Comparison of ENCODE assay signal across 26 cellular contexts in the genomic region with DNA sequence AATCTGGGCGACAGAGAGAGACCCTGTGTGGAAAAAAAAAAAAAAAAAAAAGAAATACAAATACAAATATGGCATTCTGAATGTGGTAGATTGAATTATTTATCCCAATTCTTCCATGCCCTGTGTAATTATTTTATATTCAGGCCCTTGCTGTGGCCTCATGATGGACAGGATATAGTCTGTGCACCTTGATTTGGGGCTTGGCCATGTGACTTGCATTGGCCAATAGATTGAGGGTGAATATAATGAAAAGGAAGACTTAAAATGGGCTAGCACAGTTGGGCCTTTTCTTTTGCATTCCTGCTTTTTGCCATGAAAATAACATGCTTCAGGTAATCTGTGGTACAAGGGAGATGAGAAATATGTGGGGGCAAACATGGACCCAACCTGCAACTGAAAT. TPM values are rescaled to one million over a fixed set of nuclear protein-coding genes. Genes with fewer than 3 reads are reported as not detected.
DNase-seq lines count a peak whose midpoint lies in the region; ATAC-seq, FAIRE-seq and TF ChIP-seq lines count a peak whose summit lies in the region.
"Had no signal": no experiment of that assay in that cellular context is flagged by ENCODE, and none has a peak within 500 bp of the region (broad histone marks: within the 10 kb centered on the region; RNA-seq: fewer than 3 reads in every experiment).

No MANE protein-coding gene starts in this region.

- in situ Hi-C loops in HepG2 (cut with HindIII; ENCODE audit: extremely low pct_ligation_motif_present, low pct_unique_long_range_greater_than_20kb) (no loop called here), K562 (cut with MboI) (no loop called here)

- no peaks in the 10 kb centered on the region for H3F3A ChIP-seq in MM.1S (ENCODE audit: insufficient read depth, low read length)

- TF ChIP-seq CTCF in HepG2 (CRISPR knock-in tag; IDR thresholded peaks at IDR 0.05): no peak
- no peak for TF ChIP-seq CTCF in right lobe of liver (IDR thresholded peaks at IDR 0.05)
- TF ChIP-seq CTCF in K562 (IDR thresholded peaks at IDR 0.05 in 2 of 3, conservative IDR thresholded peaks at IDR 0.05 in 1 of 3; ENCODE audit: insufficient read depth in 2 of 3, low read depth in 1 of 3, low read length in 3 of 3): no peak
- TF ChIP-seq CTCF in MM.1S (IDR thresholded peaks at IDR 0.05; ENCODE audit: low read length): no peak

- H3K36me3 ChIP-seq in HepG2 (replicated peaks in 1 of 2; ENCODE audit: control insufficient read depth in 1 of 2, insufficient read depth in 2 of 2, low read length in 2 of 2) (no peaks in the 10 kb centered on the region), right lobe of liver (no peaks in the 10 kb centered on the region), K562 (ENCODE audit: control insufficient read depth, insufficient read depth, low read length) (no peaks in the 10 kb centered on the region), MM.1S (replicated peaks; ENCODE audit: insufficient read depth, low read length) (no peaks in the 10 kb centered on the region)
- H3K36me3 ChIP-seq: BE2C, BLaER1 had no signal

- BruUV-seq in HepG2 (replicated peaks; lab: Mats Ljungman, UMichigan) (no TSS peak), K562 (replicated peaks; lab: Mats Ljungman, UMichigan) (no TSS peak)

- H2AFZ ChIP-seq in HepG2 (ENCODE audit: low read length) (no peak overlapping the region), K562 (ENCODE audit: low read depth, low read length) (no peak overlapping the region), MM.1S (ENCODE audit: low read length) (no peak overlapping the region)

- CTCF ChIA-PET in HepG2 (lab: Yijun Ruan, JAX; ENCODE audit: low intra/inter-chr PET ratio, low total read pairs): no interaction called here
- CTCF ChIA-PET in K562 (lab: Yijun Ruan, JAX; ENCODE audit: low intra/inter-chr PET ratio): no interaction called here

- H3K27ac ChIP-seq in HepG2 (ENCODE audit: extremely low read length, insufficient read depth, low read length) (no peak overlapping the region), right lobe of liver (no peak overlapping the region), K562 (ENCODE audit: extremely low read depth, low read depth, low read length) (no peak overlapping the region), MM.1S (ENCODE audit: low read length) (no peak overlapping the region)
- H3K27ac ChIP-seq: 22Rv1, A549, BLaER1 had no signal

- H3K9me3 ChIP-seq in HepG2 (ENCODE audit: low read length) (peaks cover 10% of the 10 kb centered on the region; the same call in 1 of the 2 replicates), right lobe of liver (peaks cover 0 to 4% (median 0%) of the 10 kb centered on the region in 4 donors), K562 (replicated peaks; ENCODE audit: control insufficient read depth, insufficient read depth, low read depth, low read length) (no peaks in the 10 kb centered on the region), MM.1S (replicated peaks; ENCODE audit: insufficient read depth, low read length) (no peaks in the 10 kb centered on the region)
- H3K9me3 ChIP-seq: BE2C had no signal

- TF ChIP-seq RAD21 in HepG2 (CRISPR knock-in tag; IDR thresholded peaks at IDR 0.05) (no peak), Ishikawa (IDR thresholded peaks at IDR 0.05; ENCODE audit: low read depth) (no peak), K562 (CRISPR knock-in tag; conservative IDR thresholded peaks at IDR 0.05 in 1 of 2, IDR thresholded peaks at IDR 0.05 in 1 of 2) (no peak)

- no peaks in the 10 kb centered on the region for H3K79me2 ChIP-seq in HepG2 (ENCODE audit: insufficient read depth, low read length)
- no peaks in the 10 kb centered on the region for H3K79me2 ChIP-seq in K562 (ENCODE audit: control insufficient read depth, insufficient read depth, low read length)
- H3K79me2 ChIP-seq in MM.1S (ENCODE audit: low read length): no peaks in the 10 kb centered on the region

- H3K9ac ChIP-seq in HepG2 (ENCODE audit: insufficient read depth, low read depth, low read length) (no peak overlapping the region), K562 (ENCODE audit: insufficient read depth in 1 of 2, low read depth in 2 of 2, low read length in 2 of 2) (no peak overlapping the region), MM.1S (ENCODE audit: low read length) (no peak overlapping the region)
- H3K9ac ChIP-seq: BLaER1 had no signal

- H3K4me2 ChIP-seq in HepG2 (ENCODE audit: low read depth, low read length): no peak overlapping the region
- H3K4me2 ChIP-seq in K562 (ENCODE audit: insufficient read depth, low read length): no peak overlapping the region
- H3K4me2 ChIP-seq in MM.1S (ENCODE audit: low read depth, low read length): no peak overlapping the region
- H3K4me2 ChIP-seq: A549, BLaER1 had no signal

- H3K9me1 ChIP-seq in K562 (ENCODE audit: control insufficient read depth, insufficient read depth, low read length): no peaks in the 10 kb centered on the region

- TF ChIP-seq POLR2A in HepG2 (IDR thresholded peaks at IDR 0.05; ENCODE audit: insufficient read depth in 1 of 2, low read depth in 2 of 2, low read length in 2 of 2) (no peak), right lobe of liver (IDR thresholded peaks at IDR 0.05) (no peak), K562 (conservative IDR thresholded peaks at IDR 0.05) (no peak), erythroblast (IDR thresholded peaks at IDR 0.05; ENCODE audit: low read length) (no peak)

- intact Hi-C loops in HepG2 (cut with micrococcal nuclease; ENCODE audit: unreplicated experiment): no loop called here
- intact Hi-C loops in right lobe of liver (cut with DNase I): no loop called here
- intact Hi-C loops in K562 (cut with micrococcal nuclease): no loop called here

- TF ChIP-seq EP300 in HepG2 (IDR thresholded peaks at IDR 0.05; ENCODE audit: low read depth in 2 of 2, low read length in 2 of 2) (no peak), HepG2 (CRISPR knock-in tag; IDR thresholded peaks at IDR 0.05; ENCODE audit: borderline replicate concordance) (no peak), Ishikawa (IDR thresholded peaks at IDR 0.05; ENCODE audit: borderline replicate concordance) (no peak), K562 (IDR thresholded peaks at IDR 0.05; ENCODE audit: low read length) (no peak)

- ATAC-seq in HepG2 (no peak), right lobe of liver (no peak), K562 (no peak)
- ATAC-seq: GM12878 had no signal

- DNase-seq in HepG2 (ENCODE audit: low spot score): no peak
- DNase-seq in right lobe of liver: no peak
- DNase-seq in K562 (ENCODE audit: extremely low read depth in 1 of 4, low spot score in 3 of 4): no peak
- DNase-seq in MM.1S: no peak
- DNase-seq in erythroblast (lab: John Stamatoyannopoulos, UW): no peak
- DNase-seq: ACHN; BE2C; C1 segment of cervical spinal cord; CD4-positive, alpha-beta memory T cell; CD4-positive, CD25-positive, alpha-beta regulatory T cell; CD8-positive, alpha-beta memory T cell; COR-L47; DMS 273 treated with DMSO at 0.1 percent for 48 hours; DMS153; DMS53; DMS79; DND-41; EL; GDM1 had no signal

- FAIRE-seq in HepG2 (lab: Jason Lieb, UNC): no peak
- no peak for FAIRE-seq in K562 (lab: Jason Lieb, UNC)
- FAIRE-seq: A549, GM12878, GM12892, GM18507 had no signal

- 73% methylated on average over 1 of the region's 1 CpG for WGBS in HepG2 (ENCODE audit: low lambda C conversion rate)
- WGBS in right lobe of liver (ENCODE audit: insufficient coverage, low coverage, low lambda C conversion rate, missing lambda C conversion rate): 57% methylated on average over 1 of the region's 1 CpG
- WGBS in K562 (ENCODE audit: insufficient coverage, low coverage, missing lambda C conversion rate): 43% methylated on average over 1 of the region's 1 CpG

- H3K27me3 ChIP-seq in HepG2 (ENCODE audit: control insufficient read depth in 1 of 2, insufficient read depth in 2 of 2, low read length in 2 of 2) (no peaks in the 10 kb centered on the region; a peak in 1 of 5 replicates), right lobe of liver (no peaks in the 10 kb centered on the region), K562 (ENCODE audit: control insufficient read depth in 2 of 2, insufficient read depth in 2 of 2, low read length in 2 of 2) (no peaks in the 10 kb centered on the region), MM.1S (replicated peaks; ENCODE audit: insufficient read depth, low read length) (no peaks in the 10 kb centered on the region)
- H3K27me3 ChIP-seq: BE2C, BLaER1 had no signal

- H3K9me2 ChIP-seq in MM.1S (replicated peaks; ENCODE audit: insufficient read depth, low read length): no peaks in the 10 kb centered on the region

- peaks cover 33% of the 10 kb centered on the region for H3K4me1 ChIP-seq in HepG2 (ENCODE audit: insufficient read depth, low read length)
- H3K4me1 ChIP-seq in right lobe of liver: no peaks in the 10 kb centered on the region
- H3K4me1 ChIP-seq in K562 (replicated peaks in 1 of 2; ENCODE audit: control insufficient read depth in 2 of 2, insufficient read depth in 2 of 2, low read length in 2 of 2): no peaks in the 10 kb centered on the region
- H3K4me1 ChIP-seq in MM.1S (ENCODE audit: low read length): no peaks in the 10 kb centered on the region
- H3K4me1 ChIP-seq: A549, BE2C had no signal

- H3K4me3 ChIP-seq in HepG2 (replicated peaks in 1 of 3; ENCODE audit: insufficient read depth in 1 of 3, low read depth in 2 of 3, low read length in 3 of 3): no peak overlapping the region
- H3K4me3 ChIP-seq in right lobe of liver: no peak overlapping the region
- H3K4me3 ChIP-seq in K562: no peak overlapping the region
- H3K4me3 ChIP-seq in MM.1S (ENCODE audit: low read length): no peak overlapping the region
- H3K4me3 ChIP-seq: A549, BLaER1, GM12878 had no signal

- POLR2A ChIA-PET in HepG2 (lab: Yijun Ruan, JAX): interaction anchor here (0.7 kb wide), 1 partner anchor 72 kb away, joined by 3 read pairs; no protein-coding TSS in a partner anchor
- POLR2A ChIA-PET in K562 (lab: Yijun Ruan, JAX): interaction anchor here (0.6 kb wide), 1 partner anchor 847 kb away, joined by 3 read pairs; no protein-coding TSS in a partner anchor

- H4K20me1 ChIP-seq in HepG2 (ENCODE audit: insufficient read depth, low read length) (no peaks in the 10 kb centered on the region), K562 (replicated peaks; ENCODE audit: control insufficient read depth, insufficient read depth, low read length) (no peaks in the 10 kb centered on the region), MM.1S (ENCODE audit: insufficient read depth, low read length) (no peaks in the 10 kb centered on the region)
- H4K20me1 ChIP-seq: BLaER1 had no signal

RNA-seq across cellular contexts. Expression of gene IGF2BP2, which starts 27.1 kb away (rescaled TPM):
- total RNA-seq in HepG2 (2016; rRNA removed; fragmentation: Illumina TruSeq; extraction: Trizol): 46.0 and 46.3 TPM in 2 replicates
- 27.3 and 31.8 TPM in 2 replicates for total RNA-seq in HepG2 (2016; cell fraction: cytosol; rRNA removed; fragmentation: Illumina TruSeq; extraction: Trizol; ENCODE audit: low read depth)
- total RNA-seq in HepG2 (2016; cell fraction: insoluble cytoplasmic fraction; rRNA removed; fragmentation: Illumina TruSeq; extraction: Trizol): 36.6 and 47.1 TPM in 2 replicates
- 57.4 and 59.2 TPM in 2 replicates for total RNA-seq in HepG2 (2016; cell fraction: membrane; rRNA removed; fragmentation: Illumina TruSeq; extraction: Trizol)
- total RNA-seq in HepG2 (2016; cell fraction: nucleus; rRNA removed; fragmentation: Illumina TruSeq; extraction: Trizol): 59.9 and 71.5 TPM in 2 replicates
- polyA plus RNA-seq in HepG2 (2011; rRNA removed): 6.5 and 9.5 TPM in 2 replicates
- 3.6 and 6.7 TPM in 2 replicates for polyA plus RNA-seq in HepG2 (2011; cell fraction: cytosol; rRNA removed)
- 29.6 and 44.5 TPM in 2 replicates for polyA plus RNA-seq in HepG2 (2011; cell fraction: nucleus; rRNA removed)
- polyA plus RNA-seq in HepG2 (2012): 93.3 and 101 TPM in 2 replicates
- polyA plus RNA-seq in HepG2 (2016; cell fraction: cytosol; fragmentation: Illumina TruSeq; extraction: Trizol; ENCODE audit: low read depth): 22.3 and 25.9 TPM in 2 replicates
- polyA plus RNA-seq in HepG2 (2016; cell fraction: insoluble cytoplasmic fraction; fragmentation: Illumina TruSeq; extraction: Trizol; ENCODE audit: low read depth): 65.2 and 84.9 TPM in 2 replicates
- polyA plus RNA-seq in HepG2 (2016; cell fraction: membrane; fragmentation: Illumina TruSeq; extraction: Trizol; ENCODE audit: low read depth): 59.1 and 66.3 TPM in 2 replicates
- 115 and 116 TPM in 2 replicates for polyA plus RNA-seq in HepG2 (2016; cell fraction: nucleus; fragmentation: Illumina TruSeq; extraction: Trizol; ENCODE audit: insufficient read depth, low read depth)
- 11.7 TPM in 1 of 2 replicates, not detected in the other for polyA minus RNA-seq in HepG2 (2011; rRNA and poly(A)+ RNA removed; ENCODE audit: low replicate concordance)
- polyA minus RNA-seq in HepG2 (2011; cell fraction: cytosol; rRNA and poly(A)+ RNA removed): 13.2 and 23.5 TPM in 2 replicates
- 110 and 124 TPM in 2 replicates for polyA minus RNA-seq in HepG2 (2011; cell fraction: nucleus; rRNA and poly(A)+ RNA removed)
- total RNA-seq in right lobe of liver: 1 to 10 TPM in 5 of 6 experiments, under 1 TPM in 1; 0.99 to 3.0 (median 1.8) TPM
- total RNA-seq in K562 (2011; cell fraction: chromatin; rRNA removed; ENCODE audit: low replicate concordance): 69.6 and 146 TPM in 2 replicates
- total RNA-seq in K562 (2011; cell fraction: nucleolus; rRNA removed): 23.8 and 33.3 TPM in 2 replicates
- total RNA-seq in K562 (2011; cell fraction: nucleoplasm; rRNA removed): 45.3 and 46.5 TPM in 2 replicates
- total RNA-seq in K562 (2014; rRNA removed): 39.4 and 39.8 TPM in 2 replicates
- total RNA-seq in K562 (2014; rRNA removed; fragmentation: Illumina TruSeq; extraction: Trizol): 31.9 and 35.7 TPM in 2 replicates
- total RNA-seq in K562 (2015; rRNA removed; fragmentation: Illumina TruSeq; extraction: Trizol): 30.5 and 32.3 TPM in 2 replicates
- 57.3 and 59.6 TPM in 2 replicates for total RNA-seq in K562 (2021)
- 3.4 and 5.2 TPM in 2 replicates for polyA plus RNA-seq in K562 (2011; rRNA removed)
- 0.95 and 2.9 TPM in 2 replicates for polyA plus RNA-seq in K562 (2011; cell fraction: cytosol; rRNA removed)
- 11.1 and 17.4 TPM in 2 replicates for polyA plus RNA-seq in K562 (2011; cell fraction: nucleus; rRNA removed)
- polyA plus RNA-seq in K562 (2012): 32.3 and 35.2 TPM in 2 replicates
- polyA plus RNA-seq in K562 (2014; fragmentation: Illumina TruSeq; extraction: Trizol): 50.0 and 58.5 TPM in 2 replicates
- 1 to 10 TPM; 3.2 to 3.5 TPM for polyA plus RNA-seq in K562 (2014; fragmentation: Nextera tagmentation; extraction: Ambion mirVana)
- 21.1 and 27.7 TPM in 2 replicates for polyA plus RNA-seq in K562 (2014; rRNA removed)
- 13.0 and 18.7 TPM in 2 replicates for polyA minus RNA-seq in K562 (2011; rRNA and poly(A)+ RNA removed)
- polyA minus RNA-seq in K562 (2011; cell fraction: cytosol; rRNA and poly(A)+ RNA removed): 9.4 and 13.0 TPM in 2 replicates
- 17.1 and 20.3 TPM in 2 replicates for polyA minus RNA-seq in K562 (2011; cell fraction: nucleus; rRNA and poly(A)+ RNA removed)
- total RNA-seq: CD4-positive, alpha-beta memory T cell had no signal
- polyA plus RNA-seq: CD4-positive, alpha-beta memory T cell; CD4-positive, CD25-positive, alpha-beta regulatory T cell; CD8-positive, alpha-beta memory T cell had no signal

Comparison
In these comparisons a context has a peak if more than half of its experiments do, and no peak if none do; other contexts are left out.
1. RNA of gene IGF2BP2, which starts 27.1 kb away (total RNA-seq): 27.3 to 71.5 TPM in HepG2 and 23.8 to 146 TPM in K562; 0.99 to 3.0 TPM in right lobe of liver; every median in the first group is over 4 times any median in the second.
2. Of the 241 proteins assayed by ChIP-seq in both HepG2 and K562: peak only in HepG2: none; only in K562: NFYB; in both: none; in neither: 239; mixed calls (peak in some experiments, not most) for 1.